In the genomic region with DNA sequence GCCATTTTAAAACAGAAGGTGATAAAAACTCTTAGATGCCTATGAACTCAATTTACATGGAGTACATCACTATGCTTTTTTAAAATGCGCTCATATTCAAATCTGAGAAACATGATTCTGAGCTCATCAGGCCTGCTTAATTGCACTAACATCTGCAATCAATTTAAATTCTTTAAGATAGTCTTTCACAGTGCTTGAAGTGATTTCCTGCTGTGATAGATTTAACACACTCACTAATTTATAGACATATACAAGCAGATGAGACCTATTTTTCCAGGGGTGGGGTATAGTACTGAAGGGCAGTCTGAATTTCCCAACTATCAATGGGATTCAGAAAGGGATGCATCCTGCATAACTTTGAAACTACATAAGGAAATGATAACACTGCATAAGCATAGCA, we compare ENCODE assay signal across 21 cellular contexts.
"Had no signal": no experiment of that assay in that cellular context is flagged by ENCODE, and none has a peak within 500 bp of the region (broad histone marks: within the 10 kb centered on the region; RNA-seq: fewer than 3 reads in every experiment).

No MANE protein-coding gene starts in this region.

- DNase-seq: activated CD4-positive, alpha-beta memory T cell treated with anti-CD3 and anti-CD28 coated beads for 36 hours; activated CD4-positive, alpha-beta T cell treated with anti-CD3 and anti-CD28 coated beads for 48 hours; activated CD8-positive, alpha-beta memory T cell treated with anti-CD3 and anti-CD28 coated beads, Interleukin-2, amount 50 U/mL, for 4 hours; activated effector memory CD4-positive, alpha-beta T cell treated with anti-CD3 and anti-CD28 coated beads, Interleukin-2, amount 50 U/mL, for 16 hours; activated naive CD4-positive, alpha-beta T cell treated with anti-CD3 and anti-CD28 coated beads for 36 hours; activated naive CD8-positive, alpha-beta T cell treated with anti-CD3 and anti-CD28 coated beads for 36 hours; activated T-cell treated with anti-CD3 and anti-CD28 coated beads, Interleukin-2, amount 50 U/mL, for 1 hour; cerebellar nuclear complex; colonic mucosa; effector memory CD4-positive, alpha-beta T cell; left colon; mammary epithelial cell; ovary; retina; stimulated activated CD4-positive, alpha-beta T cell treated with anti-CD3 and anti-CD28 coated beads, Interleukin-12 subunit alpha, Interleukin-12 subunit beta, amount 100 ng/mL, for 4 hours; stimulated activated CD4-positive, alpha-beta T cell treated with anti-CD3 and anti-CD28 coated beads, Interleukin-4, amount 100 ng/mL, for 1 hour; stimulated activated naive CD8-positive, alpha-beta T cell treated with anti-CD3 and anti-CD28 coated beads, Interleukin-15, Interleukin-2, amounts not matched to agents 100 U/mL and 50 U/mL, for 24 hours; testis; transverse colon had no signal

- ATAC-seq: activated CD4-positive, CD25-positive, alpha-beta regulatory T cell treated with anti-CD3 and anti-CD28 coated beads, Interleukin-2, amount 50 U/mL, for 24 hours; left colon; sciatic nerve; stimulated activated naive CD8-positive, alpha-beta T cell treated with anti-CD3 and anti-CD28 coated beads, Interleukin-15, Interleukin-2, amounts not matched to agents 100 U/mL and 50 U/mL, for 24 hours had no signal
